ENCODE assay signal across 16 cellular contexts in the genomic region with DNA sequence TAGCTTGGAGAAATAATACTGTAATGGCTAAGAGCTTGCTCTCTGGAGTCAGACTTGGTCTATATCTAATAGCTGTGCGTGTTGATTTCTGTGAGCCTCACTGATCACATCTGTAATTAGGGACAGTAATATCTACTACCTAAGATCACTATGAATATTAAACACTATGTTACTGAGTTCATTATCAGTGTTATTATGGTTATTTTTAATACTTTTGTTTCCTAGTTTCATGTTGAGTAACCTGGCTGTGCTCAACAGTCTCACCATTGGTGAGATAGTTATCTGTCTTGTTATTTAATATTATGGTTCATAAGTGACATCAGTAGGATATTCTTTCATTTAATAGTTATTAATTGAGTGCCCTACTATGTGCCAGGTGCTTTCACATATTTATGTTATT. TPM values are rescaled to one million over a fixed set of nuclear protein-coding genes. Genes with fewer than 3 reads are reported as not detected.
DNase-seq lines count a peak whose midpoint lies in the region; ATAC-seq and TF ChIP-seq lines count a peak whose summit lies in the region.
"Had no signal": no experiment of that assay in that cellular context is flagged by ENCODE, and none has a peak within 500 bp of the region (broad histone marks: within the 10 kb centered on the region; RNA-seq: fewer than 3 reads in every experiment).

No MANE protein-coding gene starts in this region.

- no peak overlapping the region for H3K27ac ChIP-seq in RWPE1
- H3K27ac ChIP-seq: cardiac muscle cell had no signal

- peak; percentile 88 for ATAC-seq in GM18499 (IDR thresholded peaks at IDR 0.05; ENCODE audit: insufficient read depth, unreplicated experiment)
- peak; percentile 56 for ATAC-seq in GM19467 (IDR thresholded peaks at IDR 0.05; ENCODE audit: unreplicated experiment)
- peak; percentile 94 for ATAC-seq in HG02870 (IDR thresholded peaks at IDR 0.05; ENCODE audit: unreplicated experiment)
- ATAC-seq in HG03575 (IDR thresholded peaks at IDR 0.05; ENCODE audit: extremely low read depth, insufficient number of reproducible peaks, low FRiP score, unreplicated experiment), result peak; percentile 82
- no peak for ATAC-seq in omental fat pad (ENCODE audit: low FRiP score)
- ATAC-seq in HG03457 (IDR thresholded peaks at IDR 0.05; ENCODE audit: unreplicated experiment), result no peak
- ATAC-seq: naive thymus-derived CD8-positive, alpha-beta T cell had no signal

- POLR2A ChIA-PET in RWPE1 (lab: Yijun Ruan, JAX; ENCODE audit: low non-redundant PET), result no interaction called here

- no peak for DNase-seq in omental fat pad (ENCODE audit: low spot score)
- DNase-seq in RWPE1 (ENCODE audit: low spot score), result no peak
- DNase-seq in ureter (ENCODE audit: low spot score), result no peak
- DNase-seq: ACHN; activated CD4-positive, alpha-beta T cell treated with anti-CD3 and anti-CD28 coated beads for 4 hours; CD8-positive, alpha-beta memory T cell; GOT3; naive thymus-derived CD8-positive, alpha-beta T cell; NCI-H187; NCI-H510A treated with DMSO at 0.1 percent for 48 hours had no signal

- TF ChIP-seq CTCF in omental fat pad (IDR thresholded peaks at IDR 0.05), result no peak
- no peak for TF ChIP-seq CTCF in RWPE1 (conservative IDR thresholded peaks at IDR 0.05; ENCODE audit: low read depth)

- CTCF ChIA-PET in RWPE1 (lab: Yijun Ruan, JAX), result interaction anchor here (0.6 kb wide), 1 partner anchor 29 kb away, joined by 4 read pairs; no protein-coding TSS in a partner anchor

RNA-seq across cellular contexts. Expression of gene CAVIN4, which starts 22.4 kb away (rescaled TPM):
- total RNA-seq in omental fat pad (under 1 TPM; 0.24 to 0.74 (median 0.31) TPM), ureter (0.52 TPM)

Comparison
In these comparisons a context has a peak if more than half of its experiments do, and no peak if none do; other contexts are left out.
1. ATAC-seq: peak in GM18499 (single experiment), GM19467 (single experiment), HG02870 (single experiment) and HG03575 (single experiment); none in omental fat pad (single experiment) and HG03457 (single experiment).